Comparison of ENCODE assay signal across 8 cellular contexts in the genomic region with DNA sequence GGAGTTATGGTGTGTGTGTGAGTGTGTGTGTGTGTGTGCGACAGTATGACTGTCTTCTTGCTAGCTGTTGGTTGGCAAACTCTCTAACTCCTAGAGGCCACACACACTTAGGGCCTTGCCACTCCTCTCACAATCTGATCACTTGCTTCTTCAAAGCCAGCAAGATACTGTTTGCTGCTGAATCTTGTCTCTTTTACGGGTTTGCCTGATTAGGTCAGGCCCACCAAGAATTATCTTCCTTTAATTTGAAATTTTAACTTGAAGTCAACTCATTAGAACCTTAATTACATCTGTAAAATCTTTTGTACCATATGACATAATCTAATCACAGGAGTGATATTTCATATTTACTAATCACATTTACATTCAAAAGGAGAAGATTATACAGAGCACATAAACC.
"Had no signal": no experiment of that assay in that cellular context is flagged by ENCODE, and none has a peak within 500 bp of the region (broad histone marks: within the 10 kb centered on the region; RNA-seq: fewer than 3 reads in every experiment).

No MANE protein-coding gene starts in this region.

- DNase-seq: GDM1, GF-D8 had no signal

- H3K4me3 ChIP-seq: GM12878 had no signal

- ATAC-seq: GM12878 had no signal

- FAIRE-seq: G401.6, GM12878, GM12891, GM12892, GM18507, GM19239 had no signal
